39 cellular contexts compared by ENCODE assay signal in the genomic region with DNA sequence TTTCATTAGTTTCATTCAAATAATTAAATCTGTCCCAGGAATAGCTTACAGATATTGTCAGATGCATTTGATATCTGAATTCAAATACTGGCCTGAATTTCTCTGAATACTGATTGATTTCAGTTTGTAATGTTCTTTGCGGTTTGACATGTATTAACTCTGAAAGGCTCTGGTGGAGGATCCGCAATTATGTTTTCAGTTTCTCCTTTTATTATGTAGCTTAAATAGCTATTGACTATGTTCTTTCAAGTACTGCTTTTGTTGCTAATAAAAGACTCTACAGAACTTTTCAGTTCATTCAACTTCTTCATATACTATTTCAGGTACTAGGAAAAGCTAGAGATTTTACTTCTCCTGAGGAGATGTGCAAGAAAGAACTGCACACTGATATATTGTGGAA.
"Had no signal": no experiment of that assay in that cellular context is flagged by ENCODE, and none has a peak within 500 bp of the region (broad histone marks: within the 10 kb centered on the region; RNA-seq: fewer than 3 reads in every experiment).

No MANE protein-coding gene starts in this region.

- H3K9me3 ChIP-seq: adrenal gland, ascending aorta, body of pancreas, breast epithelium had no signal

- H3K27ac Mint-ChIP-seq: activated naive CD4-positive, alpha-beta T cell treated with anti-CD3 and anti-CD28 coated beads for 36 hours; activated naive CD4-positive, alpha-beta T cell treated with anti-CD3 and anti-CD28 coated beads, Interleukin-2, amount 10 ng/mL, durations not matched to agents 7 days and 5 days; activated naive CD4-positive, alpha-beta T cell treated with anti-CD3 and anti-CD28 coated beads, Interleukin-2, amount 50 U/mL, for 24 hours; activated naive CD4-positive, alpha-beta T cell treated with anti-CD3 and anti-CD28 coated beads, Interleukin-2, amount 50 U/mL, for 72 hours; activated naive CD8-positive, alpha-beta T cell; activated naive CD8-positive, alpha-beta T cell treated with anti-CD3 and anti-CD28 coated beads for 36 hours; activated naive CD8-positive, alpha-beta T cell treated with anti-CD3 and anti-CD28 coated beads, Interleukin-2, amount 10 ng/mL, durations not matched to agents 7 days and 5 days; activated naive CD8-positive, alpha-beta T cell treated with anti-CD3 and anti-CD28 coated beads, Interleukin-2, amount 50 U/mL, for 24 hours; activated T-cell treated with anti-CD3 and anti-CD28 coated beads, Interleukin-2, amount 50 U/mL, for 72 hours; activated T-helper 1 cell treated with anti-CD3 and anti-CD28 coated beads, Interleukin-12 subunit alpha, Interleukin-12 subunit beta, Interleukin-2, Interleukin-4 antibody, amounts not matched to agents 30 ng/mL and 10 ng/mL and 1 ng/mL, durations not matched to agents 14 hours and 24 hours and 36 hours; activated T-helper 17 cell treated with anti-CD3 and anti-CD28 coated beads, Interleukin-2, amount 50 U/mL, for 72 hours; activated T-helper 2 cell treated with anti-CD3 and anti-CD28 coated beads, Interferon-gamma antibody, Interleukin-2, Interleukin-4, amounts not matched to agents 10 μg/mL and 5 μg/mL and 100 μg/mL, durations not matched to agents 14 hours and 24 hours and 36 hours; brain had no signal

- H3K36me3 ChIP-seq: adrenal gland, ascending aorta, brain microvascular endothelial cell, breast epithelium, cardiac muscle cell had no signal

- H3K36me3 Mint-ChIP-seq: activated naive CD4-positive, alpha-beta T cell treated with anti-CD3 and anti-CD28 coated beads, Interleukin-2, amount 10 ng/mL, durations not matched to agents 7 days and 5 days; activated naive CD4-positive, alpha-beta T cell treated with anti-CD3 and anti-CD28 coated beads, Interleukin-2, amount 50 U/mL, for 24 hours; activated naive CD4-positive, alpha-beta T cell treated with anti-CD3 and anti-CD28 coated beads, Interleukin-2, amount 50 U/mL, for 72 hours; activated naive CD8-positive, alpha-beta T cell; activated naive CD8-positive, alpha-beta T cell treated with anti-CD3 and anti-CD28 coated beads for 36 hours; activated naive CD8-positive, alpha-beta T cell treated with anti-CD3 and anti-CD28 coated beads, Interleukin-2, amount 10 ng/mL, durations not matched to agents 7 days and 5 days; brain had no signal

- H3K4me3 ChIP-seq: adrenal gland, ascending aorta, body of pancreas, breast epithelium, cardiac muscle cell had no signal

- DNase-seq: activated effector memory CD4-positive, alpha-beta T cell treated with anti-CD3 and anti-CD28 coated beads, Interleukin-2, amount 50 U/mL, for 16 hours; activated effector memory CD4-positive, alpha-beta T cell treated with Interleukin-2 at 50 U/mL for 16 hours; activated gamma-delta T cell; activated gamma-delta T cell treated with Interleukin-2 at 50 U/mL for 16 hours; activated naive CD4-positive, alpha-beta T cell; activated naive CD4-positive, alpha-beta T cell treated with anti-CD3 and anti-CD28 coated beads for 36 hours; activated naive CD4-positive, alpha-beta T cell treated with anti-CD3 and anti-CD28 coated beads, Interleukin-2, amount 10 ng/mL, durations not matched to agents 7 days and 5 days; activated naive CD4-positive, alpha-beta T cell treated with anti-CD3 and anti-CD28 coated beads, Interleukin-2, amount 50 U/mL, for 16 hours; activated naive CD4-positive, alpha-beta T cell treated with Interleukin-2 at 50 U/mL for 16 hours; activated naive CD8-positive, alpha-beta T cell treated with anti-CD3 and anti-CD28 coated beads for 36 hours; activated naive CD8-positive, alpha-beta T cell treated with anti-CD3 and anti-CD28 coated beads, Interleukin-2, amount 10 ng/mL, durations not matched to agents 7 days and 5 days; activated naive CD8-positive, alpha-beta T cell treated with anti-CD3 and anti-CD28 coated beads, Interleukin-2, amount 50 U/mL, for 24 hours; activated T-cell treated with anti-CD3 and anti-CD28 coated beads, Interleukin-2, amount 50 U/mL, for 1 hour; activated T-cell treated with anti-CD3 and anti-CD28 coated beads, Interleukin-2, amount 50 U/mL, for 4 hours; activated T-cell treated with anti-CD3 and anti-CD28 coated beads, Interleukin-2, amount 50 U/mL, for 48 hours; activated T-cell treated with anti-CD3 and anti-CD28 coated beads, Interleukin-2, amount 50 U/mL, for 72 hours; adrenal gland; amniotic stem cell; amygdala; anterior cingulate cortex; aorta; body of pancreas; brain microvascular endothelial cell; caudate nucleus; central memory CD4-positive, alpha-beta T cell; cerebellar nuclear complex had no signal

- H3K4me1 ChIP-seq: ascending aorta, body of pancreas, breast epithelium had no signal

- ATAC-seq: activated naive CD4-positive, alpha-beta T cell treated with anti-CD3 and anti-CD28 coated beads, Interleukin-2, amount 50 U/mL, for 72 hours; activated naive CD8-positive, alpha-beta T cell treated with anti-CD3 and anti-CD28 coated beads, Interleukin-2, amount 50 U/mL, for 24 hours; activated T-cell treated with anti-CD3 and anti-CD28 coated beads, Interleukin-2, amount 50 U/mL, for 4 hours; activated T-cell treated with anti-CD3 and anti-CD28 coated beads, Interleukin-2, amount 50 U/mL, for 72 hours; activated T-helper 17 cell treated with anti-CD3 and anti-CD28 coated beads, Interleukin-2, amount 50 U/mL, for 72 hours; body of pancreas had no signal

- H3K27me3 ChIP-seq: adrenal gland, ascending aorta, body of pancreas, brain microvascular endothelial cell, breast epithelium, cardiac muscle cell had no signal

- H3K27me3 Mint-ChIP-seq: activated naive CD4-positive, alpha-beta T cell treated with anti-CD3 and anti-CD28 coated beads, Interleukin-2, amount 10 ng/mL, durations not matched to agents 7 days and 5 days; activated naive CD4-positive, alpha-beta T cell treated with anti-CD3 and anti-CD28 coated beads, Interleukin-2, amount 50 U/mL, for 24 hours; activated naive CD8-positive, alpha-beta T cell; activated naive CD8-positive, alpha-beta T cell treated with anti-CD3 and anti-CD28 coated beads for 36 hours; activated naive CD8-positive, alpha-beta T cell treated with anti-CD3 and anti-CD28 coated beads, Interleukin-2, amount 10 ng/mL, durations not matched to agents 7 days and 5 days; activated naive CD8-positive, alpha-beta T cell treated with anti-CD3 and anti-CD28 coated beads, Interleukin-2, amount 50 U/mL, for 24 hours; activated T-helper 17 cell treated with anti-CD3 and anti-CD28 coated beads, Interleukin-2, amount 50 U/mL, for 72 hours; brain; central memory CD8-positive, alpha-beta T cell had no signal

- H3K4me3 Mint-ChIP-seq: activated naive CD4-positive, alpha-beta T cell treated with anti-CD3 and anti-CD28 coated beads for 36 hours; activated naive CD4-positive, alpha-beta T cell treated with anti-CD3 and anti-CD28 coated beads, Interleukin-2, amount 10 ng/mL, durations not matched to agents 7 days and 5 days; activated naive CD4-positive, alpha-beta T cell treated with anti-CD3 and anti-CD28 coated beads, Interleukin-2, amount 50 U/mL, for 24 hours; activated naive CD8-positive, alpha-beta T cell; activated naive CD8-positive, alpha-beta T cell treated with anti-CD3 and anti-CD28 coated beads for 36 hours; activated naive CD8-positive, alpha-beta T cell treated with anti-CD3 and anti-CD28 coated beads, Interleukin-2, amount 10 ng/mL, durations not matched to agents 7 days and 5 days; activated naive CD8-positive, alpha-beta T cell treated with anti-CD3 and anti-CD28 coated beads, Interleukin-2, amount 50 U/mL, for 24 hours; activated T-cell treated with anti-CD3 and anti-CD28 coated beads, Interleukin-2, amount 50 U/mL, for 4 hours; activated T-cell treated with anti-CD3 and anti-CD28 coated beads, Interleukin-2, amount 50 U/mL, for 72 hours; activated T-helper 1 cell treated with anti-CD3 and anti-CD28 coated beads, Interleukin-12 subunit alpha, Interleukin-12 subunit beta, Interleukin-2, Interleukin-4 antibody, amounts not matched to agents 30 ng/mL and 10 ng/mL and 1 ng/mL, durations not matched to agents 14 hours and 24 hours and 36 hours; activated T-helper 17 cell treated with anti-CD3 and anti-CD28 coated beads, Interleukin-2, amount 50 U/mL, for 72 hours; brain; central memory CD8-positive, alpha-beta T cell had no signal

- H3K4me1 Mint-ChIP-seq: activated naive CD4-positive, alpha-beta T cell treated with anti-CD3 and anti-CD28 coated beads, Interleukin-2, amount 10 ng/mL, durations not matched to agents 7 days and 5 days; activated naive CD4-positive, alpha-beta T cell treated with anti-CD3 and anti-CD28 coated beads, Interleukin-2, amount 50 U/mL, for 24 hours; activated naive CD8-positive, alpha-beta T cell treated with anti-CD3 and anti-CD28 coated beads for 36 hours; activated naive CD8-positive, alpha-beta T cell treated with anti-CD3 and anti-CD28 coated beads, Interleukin-2, amount 10 ng/mL, durations not matched to agents 7 days and 5 days; activated naive CD8-positive, alpha-beta T cell treated with anti-CD3 and anti-CD28 coated beads, Interleukin-2, amount 50 U/mL, for 24 hours; activated T-helper 17 cell treated with anti-CD3 and anti-CD28 coated beads, Interleukin-2, amount 50 U/mL, for 72 hours; central memory CD8-positive, alpha-beta T cell had no signal

- FAIRE-seq: astrocyte, bronchial epithelial cell had no signal

- H3K9me3 Mint-ChIP-seq: brain had no signal

- H3K27ac ChIP-seq: adrenal gland, ascending aorta, body of pancreas, brain microvascular endothelial cell, breast epithelium, cardiac muscle cell had no signal
